1 cellular context compared by ENCODE assay signal in the genomic region with DNA sequence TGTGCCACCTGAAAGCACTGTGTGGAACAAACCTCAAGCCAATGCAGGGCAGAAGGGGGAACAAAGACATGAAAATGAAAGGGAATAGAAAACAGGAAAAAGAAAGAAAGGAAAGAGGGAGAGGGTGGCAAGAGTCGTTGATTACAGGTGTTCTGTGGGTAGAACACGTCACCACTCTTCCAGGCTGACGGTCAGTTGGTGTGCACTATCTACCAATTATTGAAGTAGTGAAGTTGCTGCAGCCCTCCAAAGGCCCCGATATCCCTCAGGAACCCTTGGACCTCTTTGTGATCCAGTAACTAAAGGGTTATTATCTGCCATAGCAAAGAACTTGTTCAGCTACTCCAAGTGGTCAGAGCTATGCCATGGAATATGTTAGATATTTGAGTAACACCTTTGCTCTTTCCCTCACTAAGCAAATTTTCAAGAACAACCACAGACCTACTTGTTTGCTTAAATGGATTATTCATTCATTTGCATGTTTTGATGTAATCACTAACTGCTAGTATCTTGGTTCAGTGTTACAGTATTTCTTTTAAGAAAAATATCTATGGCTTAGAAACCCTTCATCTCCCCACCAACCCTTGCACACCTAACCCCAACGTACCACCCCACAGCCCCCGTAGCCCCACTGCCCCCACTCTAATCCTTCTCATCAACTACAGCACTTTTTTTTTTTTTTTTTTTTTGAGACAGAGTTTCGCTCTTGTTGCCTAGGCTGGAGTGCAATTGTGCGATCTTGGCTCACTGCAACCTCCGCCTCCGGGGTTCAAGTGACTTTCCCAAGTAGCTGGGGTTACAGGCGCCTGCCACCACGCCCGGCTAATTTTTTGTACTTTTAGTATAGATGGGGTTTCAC.
TF ChIP-seq lines count a peak whose summit lies in the region.

No MANE protein-coding gene starts in this region.

TF ChIP-seq in GM23338, 12 proteins besides CTCF, POLR2A, EP300 and RAD21:
- no peak for TF ChIP-seq CREB1 (CRISPR knock-in tag; IDR thresholded peaks at IDR 0.05; ENCODE audit: low read depth)
- TF ChIP-seq JUNB (IDR thresholded peaks at IDR 0.05; ENCODE audit: unreplicated experiment) = no peak
- TF ChIP-seq EZH2phosphoT487 (IDR thresholded peaks at IDR 0.05; ENCODE audit: unreplicated experiment) = no peak
- TF ChIP-seq ZNF331 (CRISPR knock-in tag; IDR thresholded peaks at IDR 0.05; ENCODE audit: low read depth) = no peak
- TF ChIP-seq POLR2AphosphoS5 (IDR thresholded peaks at IDR 0.05; ENCODE audit: low read depth) = no peak
- TF ChIP-seq ZNF114 (CRISPR knock-in tag; IDR thresholded peaks at IDR 0.05) = no peak
- TF ChIP-seq, protein P1, sequence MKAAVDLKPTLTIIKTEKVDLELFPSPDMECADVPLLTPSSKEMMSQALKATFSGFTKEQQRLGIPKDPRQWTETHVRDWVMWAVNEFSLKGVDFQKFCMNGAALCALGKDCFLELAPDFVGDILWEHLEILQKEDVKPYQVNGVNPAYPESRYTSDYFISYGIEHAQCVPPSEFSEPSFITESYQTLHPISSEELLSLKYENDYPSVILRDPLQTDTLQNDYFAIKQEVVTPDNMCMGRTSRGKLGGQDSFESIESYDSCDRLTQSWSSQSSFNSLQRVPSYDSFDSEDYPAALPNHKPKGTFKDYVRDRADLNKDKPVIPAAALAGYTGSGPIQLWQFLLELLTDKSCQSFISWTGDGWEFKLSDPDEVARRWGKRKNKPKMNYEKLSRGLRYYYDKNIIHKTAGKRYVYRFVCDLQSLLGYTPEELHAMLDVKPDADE (IDR thresholded peaks at IDR 0.05) = no peak
- TF ChIP-seq NANOG (IDR thresholded peaks at IDR 0.05; ENCODE audit: borderline replicate concordance) = no peak
- TF ChIP-seq, protein P2, sequence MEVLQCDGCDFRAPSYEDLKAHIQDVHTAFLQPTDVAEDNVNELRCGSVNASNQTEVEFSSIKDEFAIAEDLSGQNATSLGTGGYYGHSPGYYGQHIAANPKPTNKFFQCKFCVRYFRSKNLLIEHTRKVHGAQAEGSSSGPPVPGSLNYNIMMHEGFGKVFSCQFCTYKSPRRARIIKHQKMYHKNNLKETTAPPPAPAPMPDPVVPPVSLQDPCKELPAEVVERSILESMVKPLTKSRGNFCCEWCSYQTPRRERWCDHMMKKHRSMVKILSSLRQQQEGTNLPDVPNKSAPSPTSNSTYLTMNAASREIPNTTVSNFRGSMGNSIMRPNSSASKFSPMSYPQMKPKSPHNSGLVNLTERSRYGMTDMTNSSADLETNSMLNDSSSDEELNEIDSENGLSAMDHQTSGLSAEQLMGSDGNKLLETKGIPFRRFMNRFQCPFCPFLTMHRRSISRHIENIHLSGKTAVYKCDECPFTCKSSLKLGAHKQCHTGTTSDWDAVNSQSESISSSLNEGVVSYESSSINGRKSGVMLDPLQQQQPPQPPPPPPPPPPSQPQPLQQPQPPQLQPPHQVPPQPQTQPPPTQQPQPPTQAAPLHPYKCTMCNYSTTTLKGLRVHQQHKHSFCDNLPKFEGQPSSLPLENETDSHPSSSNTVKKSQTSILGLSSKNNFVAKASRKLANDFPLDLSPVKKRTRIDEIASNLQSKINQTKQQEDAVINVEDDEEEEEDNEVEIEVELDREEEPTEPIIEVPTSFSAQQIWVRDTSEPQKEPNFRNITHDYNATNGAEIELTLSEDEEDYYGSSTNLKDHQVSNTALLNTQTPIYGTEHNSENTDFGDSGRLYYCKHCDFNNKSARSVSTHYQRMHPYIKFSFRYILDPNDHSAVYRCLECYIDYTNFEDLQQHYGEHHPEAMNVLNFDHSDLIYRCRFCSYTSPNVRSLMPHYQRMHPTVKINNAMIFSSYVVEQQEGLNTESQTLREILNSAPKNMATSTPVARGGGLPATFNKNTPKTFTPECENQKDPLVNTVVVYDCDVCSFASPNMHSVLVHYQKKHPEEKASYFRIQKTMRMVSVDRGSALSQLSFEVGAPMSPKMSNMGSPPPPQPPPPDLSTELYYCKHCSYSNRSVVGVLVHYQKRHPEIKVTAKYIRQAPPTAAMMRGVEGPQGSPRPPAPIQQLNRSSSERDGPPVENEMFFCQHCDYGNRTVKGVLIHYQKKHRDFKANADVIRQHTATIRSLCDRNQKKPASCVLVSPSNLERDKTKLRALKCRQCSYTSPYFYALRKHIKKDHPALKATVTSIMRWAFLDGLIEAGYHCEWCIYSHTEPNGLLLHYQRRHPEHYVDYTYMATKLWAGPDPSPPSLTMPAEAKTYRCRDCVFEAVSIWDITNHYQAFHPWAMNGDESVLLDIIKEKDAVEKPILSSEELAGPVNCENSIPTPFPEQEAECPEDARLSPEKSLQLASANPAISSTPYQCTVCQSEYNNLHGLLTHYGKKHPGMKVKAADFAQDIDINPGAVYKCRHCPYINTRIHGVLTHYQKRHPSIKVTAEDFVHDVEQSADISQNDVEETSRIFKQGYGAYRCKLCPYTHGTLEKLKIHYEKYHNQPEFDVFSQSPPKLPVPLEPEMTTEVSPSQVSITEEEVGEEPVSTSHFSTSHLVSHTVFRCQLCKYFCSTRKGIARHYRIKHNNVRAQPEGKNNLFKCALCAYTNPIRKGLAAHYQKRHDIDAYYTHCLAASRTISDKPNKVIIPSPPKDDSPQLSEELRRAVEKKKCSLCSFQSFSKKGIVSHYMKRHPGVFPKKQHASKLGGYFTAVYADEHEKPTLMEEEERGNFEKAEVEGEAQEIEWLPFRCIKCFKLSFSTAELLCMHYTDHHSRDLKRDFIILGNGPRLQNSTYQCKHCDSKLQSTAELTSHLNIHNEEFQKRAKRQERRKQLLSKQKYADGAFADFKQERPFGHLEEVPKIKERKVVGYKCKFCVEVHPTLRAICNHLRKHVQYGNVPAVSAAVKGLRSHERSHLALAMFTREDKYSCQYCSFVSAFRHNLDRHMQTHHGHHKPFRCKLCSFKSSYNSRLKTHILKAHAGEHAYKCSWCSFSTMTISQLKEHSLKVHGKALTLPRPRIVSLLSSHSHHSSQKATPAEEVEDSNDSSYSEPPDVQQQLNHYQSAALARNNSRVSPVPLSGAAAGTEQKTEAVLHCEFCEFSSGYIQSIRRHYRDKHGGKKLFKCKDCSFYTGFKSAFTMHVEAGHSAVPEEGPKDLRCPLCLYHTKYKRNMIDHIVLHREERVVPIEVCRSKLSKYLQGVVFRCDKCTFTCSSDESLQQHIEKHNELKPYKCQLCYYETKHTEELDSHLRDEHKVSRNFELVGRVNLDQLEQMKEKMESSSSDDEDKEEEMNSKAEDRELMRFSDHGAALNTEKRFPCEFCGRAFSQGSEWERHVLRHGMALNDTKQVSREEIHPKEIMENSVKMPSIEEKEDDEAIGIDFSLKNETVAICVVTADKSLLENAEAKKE (CRISPR knock-in tag; IDR thresholded peaks at IDR 0.05) = no peak
- TF ChIP-seq EZH2 (IDR thresholded peaks at IDR 0.05; ENCODE audit: low read depth, unreplicated experiment) = no peak
- no peak for TF ChIP-seq STAT1 (IDR thresholded peaks at IDR 0.05; ENCODE audit: unreplicated experiment)
- TF ChIP-seq, protein P3, sequence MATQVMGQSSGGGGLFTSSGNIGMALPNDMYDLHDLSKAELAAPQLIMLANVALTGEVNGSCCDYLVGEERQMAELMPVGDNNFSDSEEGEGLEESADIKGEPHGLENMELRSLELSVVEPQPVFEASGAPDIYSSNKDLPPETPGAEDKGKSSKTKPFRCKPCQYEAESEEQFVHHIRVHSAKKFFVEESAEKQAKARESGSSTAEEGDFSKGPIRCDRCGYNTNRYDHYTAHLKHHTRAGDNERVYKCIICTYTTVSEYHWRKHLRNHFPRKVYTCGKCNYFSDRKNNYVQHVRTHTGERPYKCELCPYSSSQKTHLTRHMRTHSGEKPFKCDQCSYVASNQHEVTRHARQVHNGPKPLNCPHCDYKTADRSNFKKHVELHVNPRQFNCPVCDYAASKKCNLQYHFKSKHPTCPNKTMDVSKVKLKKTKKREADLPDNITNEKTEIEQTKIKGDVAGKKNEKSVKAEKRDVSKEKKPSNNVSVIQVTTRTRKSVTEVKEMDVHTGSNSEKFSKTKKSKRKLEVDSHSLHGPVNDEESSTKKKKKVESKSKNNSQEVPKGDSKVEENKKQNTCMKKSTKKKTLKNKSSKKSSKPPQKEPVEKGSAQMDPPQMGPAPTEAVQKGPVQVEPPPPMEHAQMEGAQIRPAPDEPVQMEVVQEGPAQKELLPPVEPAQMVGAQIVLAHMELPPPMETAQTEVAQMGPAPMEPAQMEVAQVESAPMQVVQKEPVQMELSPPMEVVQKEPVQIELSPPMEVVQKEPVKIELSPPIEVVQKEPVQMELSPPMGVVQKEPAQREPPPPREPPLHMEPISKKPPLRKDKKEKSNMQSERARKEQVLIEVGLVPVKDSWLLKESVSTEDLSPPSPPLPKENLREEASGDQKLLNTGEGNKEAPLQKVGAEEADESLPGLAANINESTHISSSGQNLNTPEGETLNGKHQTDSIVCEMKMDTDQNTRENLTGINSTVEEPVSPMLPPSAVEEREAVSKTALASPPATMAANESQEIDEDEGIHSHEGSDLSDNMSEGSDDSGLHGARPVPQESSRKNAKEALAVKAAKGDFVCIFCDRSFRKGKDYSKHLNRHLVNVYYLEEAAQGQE (IDR thresholded peaks at IDR 0.05; ENCODE audit: unreplicated experiment) = no peak
